Comparison of ENCODE assay signal across 17 cellular contexts in genomic region chr1:238777551-238777950, GRCh38.
DNase-seq lines count a peak whose midpoint lies in the region; TF ChIP-seq lines count a peak whose summit lies in the region.
"Had no signal": no experiment of that assay in that cellular context is flagged by ENCODE, and none has a peak within 500 bp of the region (broad histone marks: within the 10 kb centered on the region; RNA-seq: fewer than 3 reads in every experiment).

No MANE protein-coding gene starts in this region.

- no peak overlapping the region for H3K27ac ChIP-seq in testis
- H3K27ac ChIP-seq: BLaER1 treated with 17β-estradiol and CSF1 and Interleukin-3, amounts not matched to agents 10 nM and 100 nM had no signal

- H3K36me3 ChIP-seq in testis (ENCODE audit: low read depth, missing control alignments) = no peaks in the 10 kb centered on the region
- H3K36me3 ChIP-seq: BLaER1 treated with 17β-estradiol and CSF1 and Interleukin-3, amounts not matched to agents 10 nM and 100 nM had no signal

- intact Hi-C loops in testis (cut with DNase I; ENCODE audit: low total_unique reads) = no loop called here

- DNase-seq in EH (ENCODE audit: low read depth) = peak; percentile 31
- DNase-seq in LHCN-M2 (ENCODE audit: low read depth) = peak; percentile 30
- DNase-seq in choroid plexus epithelial cell (ENCODE audit: low read depth) = peak; percentile 0
- DNase-seq in myocyte (ENCODE audit: low read depth) = peak; percentile 6
- no peak for DNase-seq in testis
- no peak for DNase-seq in D341Med (ENCODE audit: low spot score)
- DNase-seq in DMS79 (lab: John Stamatoyannopoulos, UW) = no peak
- no peak for DNase-seq in NCI-H2196 (lab: John Stamatoyannopoulos, UW; ENCODE audit: unreplicated experiment)
- DNase-seq: DMS153, NCI-H1092 treated with DMSO at 0.1 percent for 48 hours, NCI-H187, NCI-H2171, NCI-H510A, NCI-H82, Right ventricle myocardium superior had no signal

- H3K4me3 ChIP-seq in choroid plexus epithelial cell (ENCODE audit: low read depth, low read length) (no peak overlapping the region), testis (no peak overlapping the region)
- H3K4me3 ChIP-seq: BLaER1 treated with 17β-estradiol and CSF1 and Interleukin-3, amounts not matched to agents 10 nM and 100 nM; K562 had no signal

- H3K27me3 ChIP-seq in testis = no peaks in the 10 kb centered on the region
- H3K27me3 ChIP-seq: BLaER1 treated with 17β-estradiol and CSF1 and Interleukin-3, amounts not matched to agents 10 nM and 100 nM had no signal

- no peak for TF ChIP-seq POLR2A in testis (IDR thresholded peaks at IDR 0.05)

- TF ChIP-seq CTCF in choroid plexus epithelial cell (conservative IDR thresholded peaks at IDR 0.05; ENCODE audit: low read depth, low read length) = no peak
- TF ChIP-seq CTCF in testis (IDR thresholded peaks at IDR 0.05) = no peak

- H3K9me3 ChIP-seq in testis = no peaks in the 10 kb centered on the region
- H3K9me3 ChIP-seq: BLaER1 treated with 17β-estradiol and CSF1 and Interleukin-3, amounts not matched to agents 10 nM and 100 nM had no signal

- no peaks in the 10 kb centered on the region for H3K4me1 ChIP-seq in testis

Comparison
In these comparisons a context has a peak if more than half of its experiments do, and no peak if none do; other contexts are left out.
1. DNase-seq: peak in EH (single experiment), LHCN-M2 (single experiment), choroid plexus epithelial cell (single experiment) and myocyte (single experiment); none in testis (single experiment), D341Med (single experiment), DMS79 (single experiment) and NCI-H2196 (single experiment).